ENCODE assay signal across 9 cellular contexts in the genomic region with DNA sequence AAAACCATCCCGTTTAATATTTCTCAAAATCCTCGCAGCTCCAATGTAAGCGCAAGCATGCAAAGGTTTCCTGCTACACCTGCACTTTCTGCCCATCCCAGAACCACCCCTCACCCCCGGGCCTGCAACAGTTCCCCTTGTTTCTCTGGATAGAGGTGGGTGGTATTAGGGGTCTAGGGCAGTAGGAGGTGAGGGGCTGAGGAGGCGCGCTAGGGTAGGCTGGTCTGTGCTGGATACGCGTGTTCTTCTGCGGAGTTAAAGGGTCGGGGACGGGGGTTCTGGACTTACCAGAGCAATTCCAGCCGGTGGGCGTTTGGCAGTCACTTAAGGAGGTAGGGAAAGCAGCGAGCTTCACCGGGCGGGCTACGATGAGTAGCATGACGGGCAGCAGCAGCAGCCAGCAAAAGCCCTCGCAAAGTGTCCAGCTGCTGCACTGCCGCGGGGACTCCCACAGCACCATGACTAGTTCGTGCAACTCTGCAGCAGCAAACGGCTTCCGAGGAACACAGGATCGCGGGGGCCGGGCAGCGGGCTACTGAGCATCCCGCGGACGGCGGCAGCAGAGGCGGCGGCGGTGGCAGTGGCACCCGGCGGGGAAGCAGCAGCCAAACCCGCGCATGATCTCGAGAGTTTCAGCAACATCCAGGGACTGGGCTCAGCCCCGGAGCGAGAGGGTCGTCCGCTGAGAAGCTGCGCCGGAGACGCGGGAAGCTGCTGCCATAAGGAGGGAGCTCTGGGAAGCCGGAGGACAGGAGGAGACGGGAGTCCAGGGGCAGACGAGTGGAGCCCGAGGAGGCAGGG. TPM values are rescaled to one million over a fixed set of nuclear protein-coding genes. Genes with fewer than 3 reads are reported as not detected.
DNase-seq lines count a peak whose midpoint lies in the region; FAIRE-seq and TF ChIP-seq lines count a peak whose summit lies in the region.
"Had no signal": no experiment of that assay in that cellular context is flagged by ENCODE, and none has a peak within 500 bp of the region (broad histone marks: within the 10 kb centered on the region; RNA-seq: fewer than 3 reads in every experiment).

No MANE protein-coding gene starts in this region.

- FAIRE-seq in astrocyte (lab: Jason Lieb, UNC), result no peak
- FAIRE-seq in D721Med (lab: Jason Lieb, UNC), result no peak

- H3K36me3 Mint-ChIP-seq in astrocyte (ENCODE audit: low read depth, unreplicated experiment), result no peaks in the 10 kb centered on the region

- peak overlapping the region; percentile 83 for H3K4me3 Mint-ChIP-seq in astrocyte (ENCODE audit: unreplicated experiment)

- no peaks in the 10 kb centered on the region for H3K9me3 Mint-ChIP-seq in astrocyte (ENCODE audit: unreplicated experiment)

- H3K9me3 ChIP-seq in astrocyte (ENCODE audit: insufficient read depth, low read depth, low read length) (no peaks in the 10 kb centered on the region), iPS-15b (ENCODE audit: control insufficient read depth, insufficient read depth, low read length) (no peaks in the 10 kb centered on the region)

- peak overlapping the region; percentile 64 for H3K27ac Mint-ChIP-seq in astrocyte (ENCODE audit: unreplicated experiment)

- no peak overlapping the region for H3K27ac ChIP-seq in astrocyte (ENCODE audit: low read depth, low read length)

- H2AFZ ChIP-seq in astrocyte (ENCODE audit: low read depth, low read length), result peak overlapping the region; percentile 97

- H3K36me3 ChIP-seq in H7 (replicated peaks; ENCODE audit: control insufficient read depth, insufficient read depth, low read length) (no peaks in the 10 kb centered on the region), astrocyte (ENCODE audit: insufficient read depth, low read length) (no peaks in the 10 kb centered on the region), iPS-15b (ENCODE audit: control insufficient read depth, insufficient read depth, low read length) (no peaks in the 10 kb centered on the region)

- H3K4me1 ChIP-seq in astrocyte (ENCODE audit: insufficient read depth, low read length) (peaks cover 13% of the 10 kb centered on the region), iPS-15b (ENCODE audit: control insufficient read depth, insufficient read depth, low read length) (peaks cover 2% of the 10 kb centered on the region)

- H4K20me1 ChIP-seq in astrocyte (ENCODE audit: insufficient read depth, low read length), result no peaks in the 10 kb centered on the region

- H3K79me2 ChIP-seq in astrocyte (ENCODE audit: insufficient read depth, low read length), result no peaks in the 10 kb centered on the region

- H3K4me3 ChIP-seq in H7 (ENCODE audit: insufficient read depth, low read depth, low read length) (peak overlapping the region; percentile 60), astrocyte (ENCODE audit: insufficient read depth, low read depth, low read length) (peak overlapping the region; percentile 80), iPS-15b (ENCODE audit: low read depth, low read length) (peak overlapping the region; percentile 81)

- TF ChIP-seq CTCF in astrocyte (IDR thresholded peaks at IDR 0.05; ENCODE audit: insufficient read depth, low read depth, low read length), result no peak
- no peak for TF ChIP-seq CTCF in D721Med (IDR thresholded peaks at IDR 0.05; ENCODE audit: insufficient read depth, missing control alignments)

- peaks cover 69% of the 10 kb centered on the region for H3K27me3 ChIP-seq in H7 (ENCODE audit: control insufficient read depth, insufficient read depth, low read length)
- peaks cover 24% of the 10 kb centered on the region for H3K27me3 ChIP-seq in astrocyte (ENCODE audit: insufficient read depth, low read length)
- peaks cover 68% of the 10 kb centered on the region for H3K27me3 ChIP-seq in iPS-15b (ENCODE audit: control insufficient read depth, insufficient read depth, low read length)

- H3K9ac ChIP-seq in astrocyte (ENCODE audit: low read length) (peak overlapping the region; percentile 35), iPS-15b (ENCODE audit: low read depth, low read length) (no peak overlapping the region)

- H3K27me3 Mint-ChIP-seq in astrocyte (ENCODE audit: low read depth, unreplicated experiment), result peaks cover 70% of the 10 kb centered on the region

- peak overlapping the region; percentile 98 for H3K4me2 ChIP-seq in astrocyte (ENCODE audit: low read length)

- DNase-seq in DMS53 (lab: John Stamatoyannopoulos, UW) (peak; percentile 70), H7 (peak; percentile 21), NCI-H345 treated with DMSO at 0.1 percent for 48 hours (lab: John Stamatoyannopoulos, UW; ENCODE audit: unreplicated experiment) (peak; percentile 42), astrocyte (ENCODE audit: low read depth) (peak; percentile 22), D721Med (ENCODE audit: insufficient read length, low spot score) (no peak), GF-D8 (lab: John Stamatoyannopoulos, UW) (no peak)
- peak in 3 of 4 experiments; percentile 3 to 22 (median 9) for DNase-seq in stimulated activated CD4-positive, alpha-beta T cell treated with anti-CD3 and anti-CD28 coated beads, Interleukin-1b, Interleukin-23, amount 100 ng/mL, for 24 hours (ENCODE audit: low read depth in 4 of 4, low spot score in 1 of 4)

- peaks cover 11% of the 10 kb centered on the region for H3K4me1 Mint-ChIP-seq in astrocyte (ENCODE audit: low read depth, unreplicated experiment)

RNA-seq across cellular contexts. Expression of gene TMEFF2, which starts 0.5 kb away (rescaled TPM):
- total RNA-seq in H7 (2014; rRNA removed; shearing (Covaris generic)), result 0.17 and 0.26 TPM in 2 replicates
- 0.26 and 0.41 TPM in 2 replicates for total RNA-seq in astrocyte
- total RNA-seq: mononuclear cell had no signal

Comparison
In these comparisons a context has a peak if more than half of its experiments do, and no peak if none do; other contexts are left out.
1. DNase-seq: peak in DMS53 (single experiment), H7 (single experiment), NCI-H345 treated with DMSO at 0.1 percent for 48 hours (single experiment), astrocyte (single experiment) and stimulated activated CD4-positive, alpha-beta T cell treated with anti-CD3 and anti-CD28 coated beads, Interleukin-1b, Interleukin-23, amount 100 ng/mL, for 24 hours (3 of 4); none in D721Med (single experiment) and GF-D8 (single experiment).
2. Peak in every context shown above with its lines, with median percentiles within 50 percentile points of each other: H3K4me3 ChIP-seq.